ENCODE assay signal across 10 cellular contexts in the genomic region with DNA sequence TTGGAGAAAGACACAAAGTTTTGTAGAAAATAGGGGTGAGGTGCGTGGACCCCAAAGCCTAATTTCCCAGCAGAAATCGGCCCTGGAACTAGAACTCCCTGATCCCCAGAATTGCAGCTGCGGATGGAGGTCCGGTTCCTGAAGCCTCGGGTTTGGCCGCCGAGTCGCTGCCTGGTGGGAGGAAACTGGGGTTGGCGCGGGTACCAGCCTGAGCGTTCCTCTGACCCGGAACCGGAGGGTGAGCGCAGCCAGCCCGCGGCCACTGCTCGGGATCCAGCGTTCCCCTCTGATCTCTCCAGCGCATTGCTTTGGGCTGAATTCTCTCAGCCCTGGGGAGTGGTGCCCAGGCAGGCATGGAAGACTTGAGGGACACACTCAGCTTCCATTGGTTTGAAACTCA. TPM values are rescaled to one million over a fixed set of nuclear protein-coding genes. Genes with fewer than 3 reads are reported as not detected.
DNase-seq lines count a peak whose midpoint lies in the region; ATAC-seq and TF ChIP-seq lines count a peak whose summit lies in the region.
"Had no signal": no experiment of that assay in that cellular context is flagged by ENCODE, and none has a peak within 500 bp of the region (broad histone marks: within the 10 kb centered on the region; RNA-seq: fewer than 3 reads in every experiment).

No MANE protein-coding gene starts in this region.

- H3K27ac ChIP-seq in AG04450 (ENCODE audit: low read depth, low read length) = no peak overlapping the region
- no peak overlapping the region for H3K27ac ChIP-seq in substantia nigra (ENCODE audit: low read depth, low read length, poor library complexity, severe bottlenecking)
- H3K27ac ChIP-seq: body of pancreas had no signal

- no peak for TF ChIP-seq CTCF in AG04450 (IDR thresholded peaks at IDR 0.05; ENCODE audit: low read depth, low read length)

- no peaks in the 10 kb centered on the region for H3K36me3 ChIP-seq in endocrine pancreas (ENCODE audit: control insufficient read depth, insufficient read depth, low read length)

- peaks cover 0 to 5% (median 0%) of the 10 kb centered on the region in 3 donors for H3K36me3 Mint-ChIP-seq in naive thymus-derived CD8-positive, alpha-beta T cell

- CTCF ChIA-PET in AG04450 (lab: Charles Lee) = no interaction called here

- peaks cover 2 to 15% (median 13%) of the 10 kb centered on the region in 4 donors for H3K4me1 Mint-ChIP-seq in naive thymus-derived CD8-positive, alpha-beta T cell

- DNase-seq in AG04450 (ENCODE audit: low read depth, low spot score) = no peak
- DNase-seq in NCI-H526 treated with DMSO at 0.1 percent for 48 hours (lab: John Stamatoyannopoulos, UW) = peak; percentile 55
- DNase-seq in naive thymus-derived CD8-positive, alpha-beta T cell = no peak
- DNase-seq in DMS114 treated with DMSO at 0.1 percent for 48 hours (lab: John Stamatoyannopoulos, UW; ENCODE audit: unreplicated experiment) = no peak
- DNase-seq in activated gamma-delta T cell treated with Interleukin-2 at 50 U/mL for 16 hours = no peak
- DNase-seq in dedifferentiated amniotic fluid mesenchymal stem cell (ENCODE audit: extremely low spot score) = no peak
- DNase-seq in substantia nigra (lab: John Stamatoyannopoulos, UW) = no peak
- DNase-seq: GOT3 had no signal

- H3K27me3 ChIP-seq in AG04450 (ENCODE audit: control insufficient read depth, insufficient read depth, low read length) = peaks cover 31% of the 10 kb centered on the region
- no peaks in the 10 kb centered on the region for H3K27me3 ChIP-seq in endocrine pancreas (ENCODE audit: control insufficient read depth, insufficient read depth, low read length)

- H3K9ac ChIP-seq in endocrine pancreas (ENCODE audit: control insufficient read depth, insufficient read depth, low read length) = peak overlapping the region; percentile 88

- peak overlapping the region; percentile 30 to 83 (median 64) for H3K4me3 Mint-ChIP-seq in naive thymus-derived CD8-positive, alpha-beta T cell

- H3K4me3 ChIP-seq in AG04450 (ENCODE audit: low read depth, low read length) (peak overlapping the region; percentile 63), endocrine pancreas (ENCODE audit: control insufficient read depth, insufficient read depth, low read length) (peak overlapping the region; percentile 80)
- H3K4me3 ChIP-seq: body of pancreas had no signal

- POLR2A ChIA-PET in AG04450 (lab: Yijun Ruan, JAX) = no interaction called here
- POLR2A ChIA-PET in naive thymus-derived CD8-positive, alpha-beta T cell (lab: Charles Lee) = no interaction called here

- peaks cover 25 to 71% (median 48%) of the 10 kb centered on the region in 5 donors for H3K27me3 Mint-ChIP-seq in naive thymus-derived CD8-positive, alpha-beta T cell

- H3K27ac Mint-ChIP-seq in naive thymus-derived CD8-positive, alpha-beta T cell = no peak overlapping the region

- peaks cover 0 to 9% (median 0%) of the 10 kb centered on the region in 9 donors for H3K9me3 Mint-ChIP-seq in naive thymus-derived CD8-positive, alpha-beta T cell

- H3K9me3 ChIP-seq in AG04450 (ENCODE audit: control insufficient read depth, insufficient read depth, low read length) (no peaks in the 10 kb centered on the region; the same call in 1 of the 2 replicates), endocrine pancreas (ENCODE audit: control insufficient read depth, low read length) (no peaks in the 10 kb centered on the region)
- H3K9me3 ChIP-seq: body of pancreas had no signal

- H3K4me1 ChIP-seq in endocrine pancreas (ENCODE audit: control insufficient read depth, insufficient read depth, low read length) = peaks cover 7% of the 10 kb centered on the region

- ATAC-seq in naive thymus-derived CD8-positive, alpha-beta T cell = no peak

RNA-seq across cellular contexts. Expression of a gene that starts 1.6 kb away (rescaled TPM):
- 1.4 and 1.6 TPM in 2 replicates for polyA plus RNA-seq in AG04450 (2011; rRNA removed)
- polyA minus RNA-seq in AG04450 (2011; rRNA and poly(A)+ RNA removed) = 2.0 and 2.4 TPM in 2 replicates
- not detected for total RNA-seq in naive thymus-derived CD8-positive, alpha-beta T cell
- under 1 TPM in 1 of 3 donors, not detected in 2; 0.09 TPM for polyA plus RNA-seq in naive thymus-derived CD8-positive, alpha-beta T cell
